Comparison of ENCODE assay signal across 5 cellular contexts in the genomic region with DNA sequence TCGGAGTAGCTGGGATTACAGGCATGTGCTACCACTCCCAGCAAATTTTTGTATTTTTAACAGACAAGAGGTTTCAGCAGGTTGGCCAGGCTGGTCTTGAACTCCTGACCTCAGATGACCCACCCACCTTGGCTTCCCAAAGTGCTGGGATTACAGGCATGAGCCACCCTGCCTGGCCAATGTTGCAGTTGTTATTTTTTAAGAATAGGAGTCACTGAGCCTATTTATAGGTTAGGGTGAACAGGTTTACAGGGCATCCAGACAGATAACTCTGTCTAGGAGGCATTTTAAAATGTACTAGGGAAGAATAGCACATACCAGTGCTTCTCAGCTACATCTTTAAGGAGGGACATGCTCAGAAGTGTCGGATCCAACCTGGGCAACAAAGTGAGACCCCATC.
"Had no signal": no experiment of that assay in that cellular context is flagged by ENCODE, and none has a peak within 500 bp of the region (broad histone marks: within the 10 kb centered on the region; RNA-seq: fewer than 3 reads in every experiment).

No MANE protein-coding gene starts in this region.

- H3K27ac ChIP-seq: HL-60 had no signal

- H3K4me3 ChIP-seq: K562 had no signal

- DNase-seq: IMR-90, KBM-7, KG1 had no signal
